1 cellular context compared by ENCODE assay signal in genomic region chr2:241514545-241514944, GRCh38.
A peak's percentile ranks its signal among the peaks of the same experiment; 100 is the strongest.
TF ChIP-seq lines count a peak whose summit lies in the region.

No MANE protein-coding gene starts in this region.

TF ChIP-seq in HepG2, 621 proteins besides CTCF, POLR2A, EP300 and RAD21:
- TF ChIP-seq SNAPC5 (CRISPR knock-in tag; IDR thresholded peaks at IDR 0.05; ENCODE audit: borderline replicate concordance): no peak
- no peak for TF ChIP-seq ZSCAN5A (CRISPR knock-in tag; IDR thresholded peaks at IDR 0.05; ENCODE audit: borderline replicate concordance)
- no peak; the same call in none of the 2 replicates for TF ChIP-seq EHMT2 (IDR thresholded peaks at IDR 0.05; ENCODE audit: borderline replicate concordance, low read depth, low read length)
- peak; percentile 96 for TF ChIP-seq ZNF12 (CRISPR knock-in tag; IDR thresholded peaks at IDR 0.05)
- TF ChIP-seq RBFOX2 (IDR thresholded peaks at IDR 0.05; ENCODE audit: low read depth, low read length): no peak
- TF ChIP-seq MED1 (CRISPR knock-in tag; IDR thresholded peaks at IDR 0.05): no peak
- 0 out of 2 replicates have a peak, but pooled peaks have one; percentile 42 for TF ChIP-seq ZNF646 (CRISPR knock-in tag; IDR thresholded peaks at IDR 0.05)
- TF ChIP-seq ZNF512 (CRISPR knock-in tag; IDR thresholded peaks at IDR 0.05): no peak
- no peak for TF ChIP-seq ZSCAN29 (CRISPR knock-in tag; conservative IDR thresholded peaks at IDR 0.05)
- no peak for TF ChIP-seq SIN3B (IDR thresholded peaks at IDR 0.05; ENCODE audit: low read length)
- no peak for TF ChIP-seq TARDBP (CRISPR knock-in tag; IDR thresholded peaks at IDR 0.05)
- TF ChIP-seq MEIS2 (CRISPR knock-in tag; IDR thresholded peaks at IDR 0.05): no peak
- TF ChIP-seq HIC2 (CRISPR knock-in tag; IDR thresholded peaks at IDR 0.05; ENCODE audit: low read depth): no peak
- TF ChIP-seq ZEB1 (IDR thresholded peaks at IDR 0.05; ENCODE audit: insufficient replicate concordance, low read depth): no peak
- TF ChIP-seq YY1 (IDR thresholded peaks at IDR 0.05; ENCODE audit: insufficient read depth, insufficient replicate concordance, low read depth, low read length): peak; percentile 44
- TF ChIP-seq GPN1 (CRISPR knock-in tag; IDR thresholded peaks at IDR 0.05; ENCODE audit: borderline replicate concordance): no peak
- TF ChIP-seq ZBTB20 (CRISPR knock-in tag; IDR thresholded peaks at IDR 0.05; ENCODE audit: borderline replicate concordance, low read depth): no peak
- no peak for TF ChIP-seq ZNF362 (CRISPR knock-in tag; IDR thresholded peaks at IDR 0.05; ENCODE audit: borderline replicate concordance)
- no peak for TF ChIP-seq PHF5A (CRISPR knock-in tag; IDR thresholded peaks at IDR 0.05; ENCODE audit: low read depth, unreplicated experiment)
- TF ChIP-seq SNAI1 (CRISPR knock-in tag; IDR thresholded peaks at IDR 0.05; ENCODE audit: borderline replicate concordance): no peak
- no peak; the same call in 1 of the 2 replicates for TF ChIP-seq ZBTB4 (CRISPR knock-in tag; IDR thresholded peaks at IDR 0.05; ENCODE audit: borderline replicate concordance)
- no peak for TF ChIP-seq KMT2B (CRISPR knock-in tag; IDR thresholded peaks at IDR 0.05)
- TF ChIP-seq MLX (CRISPR knock-in tag; IDR thresholded peaks at IDR 0.05): 0 out of 2 replicates have a peak, but pooled peaks have one; percentile 6
- TF ChIP-seq CSRNP1 (CRISPR knock-in tag; IDR thresholded peaks at IDR 0.05): no peak
- TF ChIP-seq ZFY (CRISPR knock-in tag; IDR thresholded peaks at IDR 0.05): peak; percentile 33
TF ChIP-seq in HepG2: peak in this region for 5.
